In the genomic region with DNA sequence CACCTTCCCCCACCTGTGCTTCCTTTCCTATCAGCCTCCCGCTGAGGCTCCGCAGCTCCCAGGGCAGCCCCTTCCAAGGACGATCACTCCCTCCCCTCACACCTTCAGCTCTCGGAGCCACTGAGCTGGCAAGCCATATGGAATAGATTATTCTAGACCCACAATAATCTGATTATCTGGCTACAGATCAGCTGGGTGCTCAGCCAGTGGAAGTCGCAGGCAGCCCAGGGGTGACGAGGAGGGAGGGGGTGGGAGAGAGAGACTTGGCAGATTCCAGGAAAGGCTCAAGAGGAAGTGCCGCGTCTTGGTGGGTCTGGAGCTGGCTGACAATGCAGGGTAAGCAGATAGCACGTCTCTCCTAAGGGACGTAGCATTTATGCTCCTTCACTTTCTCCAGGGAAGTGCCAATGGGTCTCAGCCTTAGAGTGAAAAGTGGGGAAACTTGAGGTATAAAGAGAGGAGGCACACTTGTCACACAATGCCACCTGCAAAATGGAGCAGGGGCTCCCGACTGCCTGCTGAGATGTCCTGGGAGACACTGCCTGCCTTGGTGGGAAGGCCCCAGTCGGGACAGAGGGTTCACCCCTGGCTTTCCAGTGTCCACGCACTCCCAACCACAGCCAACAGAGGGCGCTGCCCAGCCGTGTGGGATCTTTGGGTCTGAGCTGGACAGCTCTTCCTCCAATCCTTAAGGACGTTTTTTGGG, we compare ENCODE assay signal across 9 cellular contexts. TPM values are rescaled to one million over a fixed set of nuclear protein-coding genes. Genes with fewer than 3 reads are reported as not detected.
DNase-seq lines count a peak whose midpoint lies in the region; ATAC-seq and TF ChIP-seq lines count a peak whose summit lies in the region.
"Had no signal": no experiment of that assay in that cellular context is flagged by ENCODE, and none has a peak within 500 bp of the region (broad histone marks: within the 10 kb centered on the region; RNA-seq: fewer than 3 reads in every experiment).

No MANE protein-coding gene starts in this region.

- intact Hi-C loops in ascending aorta (cut with DNase I) (loop anchor here (1.0 to 10.0 kb wide), 3 partner anchors 115 to 464 kb away; no protein-coding TSS in a partner anchor), gastrocnemius medialis (cut with DNase I; ENCODE audit: low total_unique reads) (loop anchor here (1.0 to 10.0 kb wide), 3 partner anchors 115 to 464 kb away; no protein-coding TSS in a partner anchor)

- H2AFZ ChIP-seq in hepatocyte: no peak overlapping the region

- peak; percentile 35 for ATAC-seq in GM18520 (IDR thresholded peaks at IDR 0.05; ENCODE audit: unreplicated experiment)
- peak; percentile 85 to 93 for ATAC-seq in gastrocnemius medialis
- no peak for ATAC-seq in HG03457 (IDR thresholded peaks at IDR 0.05; ENCODE audit: unreplicated experiment)

- no peak overlapping the region for H3K4me3 ChIP-seq in LNCaP clone FGC (ENCODE audit: low read depth, low read length)
- no peak overlapping the region for H3K4me3 ChIP-seq in ascending aorta
- H3K4me3 ChIP-seq in hepatocyte: no peak overlapping the region
- H3K4me3 ChIP-seq in gastrocnemius medialis: no peak overlapping the region

- H3K27ac ChIP-seq in ascending aorta (no peak overlapping the region), hepatocyte (no peak overlapping the region), gastrocnemius medialis (no peak overlapping the region)

- H3K27me3 ChIP-seq in ascending aorta (no peaks in the 10 kb centered on the region), hepatocyte (no peaks in the 10 kb centered on the region), gastrocnemius medialis (no peaks in the 10 kb centered on the region)

- peak; percentile 98 for TF ChIP-seq CTCF in LNCaP clone FGC (IDR thresholded peaks at IDR 0.05; ENCODE audit: control insufficient read depth, extremely low read depth, insufficient read depth)
- TF ChIP-seq CTCF in ascending aorta (IDR thresholded peaks at IDR 0.05): peak; percentile 90 to 93 (median 91)
- peak; percentile 93 for TF ChIP-seq CTCF in hepatocyte (IDR thresholded peaks at IDR 0.05; ENCODE audit: poor library complexity)
- TF ChIP-seq CTCF in gastrocnemius medialis (IDR thresholded peaks at IDR 0.05 in 4 of 5, conservative IDR thresholded peaks at IDR 0.05 in 1 of 5): peak; percentile 81 to 97 (median 93)

- H3K36me3 ChIP-seq in ascending aorta (no peaks in the 10 kb centered on the region), hepatocyte (replicated peaks; ENCODE audit: insufficient read depth, low read depth) (no peaks in the 10 kb centered on the region), gastrocnemius medialis (no peaks in the 10 kb centered on the region)

- 34% methylated on average over 16 of the region's 16 CpGs for WGBS in hepatocyte (ENCODE audit: low lambda C conversion rate, missing lambda C conversion rate)

- H3K9me3 ChIP-seq in ascending aorta (no peaks in the 10 kb centered on the region), hepatocyte (ENCODE audit: low read depth) (no peaks in the 10 kb centered on the region), gastrocnemius medialis (no peaks in the 10 kb centered on the region)

- H3K4me1 ChIP-seq in ascending aorta: no peaks in the 10 kb centered on the region
- H3K4me1 ChIP-seq in hepatocyte (ENCODE audit: insufficient read depth): peaks cover 10% of the 10 kb centered on the region
- peaks cover 0 to 10% of the 10 kb centered on the region in 2 donors for H3K4me1 ChIP-seq in gastrocnemius medialis

- no peaks in the 10 kb centered on the region for H3K9me2 ChIP-seq in hepatocyte (replicated peaks; ENCODE audit: insufficient read depth)

- DNase-seq in AML-193 (lab: John Stamatoyannopoulos, UW) (peak; percentile 50 to 54), LNCaP clone FGC (ENCODE audit: low read depth) (no peak), T-helper 2 cell (peak; percentile 12 to 55 (median 45)), ascending aorta (ENCODE audit: low spot score in 2 of 2) (peak in 1 of 2 donors; percentile 86), hepatocyte (ENCODE audit: low spot score) (peak; percentile 86), gastrocnemius medialis (peak; percentile 42 to 68)

- no peaks in the 10 kb centered on the region for H4K20me1 ChIP-seq in hepatocyte (ENCODE audit: insufficient read depth, poor library complexity, severe bottlenecking)

- H3K4me2 ChIP-seq in hepatocyte: no peak overlapping the region

- no peaks in the 10 kb centered on the region for H3K79me2 ChIP-seq in hepatocyte

- in situ Hi-C loops in gastrocnemius medialis (cut with MboI; ENCODE audit: low sequenced_read_pairs in 4 of 4): loop anchor here (5.0 to 25.0 kb wide), 3 partner anchors 112 to 327 kb away; no protein-coding TSS in a partner anchor

- TF ChIP-seq POLR2A in gastrocnemius medialis (IDR thresholded peaks at IDR 0.05): no peak

RNA-seq across cellular contexts. Expression of a gene that starts 9.4 kb away (rescaled TPM):
- total RNA-seq in ascending aorta: 0.85 TPM
- 0.48 and 0.50 TPM in 2 replicates for total RNA-seq in hepatocyte
- 1.0 and 2.7 TPM in 2 replicates for polyA plus RNA-seq in hepatocyte
- 10 to 100 TPM in 1 of 4 donors, 1 to 10 TPM in 3; 5.3 to 12.6 (median 6.1) TPM for total RNA-seq in gastrocnemius medialis

RNA-seq across cellular contexts. Expression of a gene that starts 15.7 kb away (rescaled TPM):
- total RNA-seq in ascending aorta (not detected), hepatocyte (0.30 and 1.2 TPM in 2 replicates), gastrocnemius medialis (not detected)
- polyA plus RNA-seq in hepatocyte: not detected in 2 replicates
- polyA plus RNA-seq: IgD-negative memory B cell had no signal

RNA-seq across cellular contexts. Expression of a gene that starts 54.2 kb away (rescaled TPM):
- total RNA-seq in ascending aorta: 48.2 TPM
- 115 and 137 TPM in 2 replicates for total RNA-seq in hepatocyte
- polyA plus RNA-seq in hepatocyte: 123 and 166 TPM in 2 replicates
- total RNA-seq in gastrocnemius medialis: 1 to 10 TPM; 3.4 to 7.6 (median 5.1) TPM
